Comparison of ENCODE assay signal across 8 cellular contexts in the genomic region with DNA sequence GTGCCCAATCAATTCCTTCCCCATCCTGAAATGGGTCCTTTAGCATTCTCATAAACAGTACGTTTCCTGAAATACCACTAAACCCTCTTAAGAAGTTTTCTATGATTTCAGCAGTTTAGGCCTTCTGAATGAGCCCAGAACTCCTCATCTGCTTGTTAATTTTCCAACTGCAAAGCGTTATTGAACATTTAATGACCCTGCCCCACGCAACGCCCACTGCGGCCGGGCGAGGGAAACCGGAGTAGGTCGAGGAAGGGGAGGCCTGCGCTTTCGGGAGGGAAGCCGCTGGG. TPM values are rescaled to one million over a fixed set of nuclear protein-coding genes. Genes with fewer than 3 reads are reported as not detected.
DNase-seq lines count a peak whose midpoint lies in the region; TF ChIP-seq lines count a peak whose summit lies in the region.

No MANE protein-coding gene starts in this region.

- H3K27me3 ChIP-seq in SJSA1 (replicated peaks) (no peaks in the 10 kb centered on the region; the same call in 1 of the 2 replicates), fibroblast of lung (ENCODE audit: control insufficient read depth, insufficient read depth, low read length) (no peaks in the 10 kb centered on the region)

- H4K20me1 ChIP-seq in fibroblast of lung (ENCODE audit: control insufficient read depth, extremely low read depth, insufficient read depth, low read length): no peaks in the 10 kb centered on the region

- DNase-seq in SJSA1 (ENCODE audit: low read depth in 1 of 2, low spot score in 2 of 2): no peak
- DNase-seq in fibroblast of lung (ENCODE audit: low read depth in 2 of 2): no peak
- DNase-seq in progenitor cell of endocrine pancreas (ENCODE audit: low spot score, unreplicated experiment): no peak
- no peak for DNase-seq in DMS79 (lab: John Stamatoyannopoulos, UW)
- no peak for DNase-seq in RPMI8226
- DNase-seq in cerebellar cortex (ENCODE audit: low spot score): no peak
- no peak for DNase-seq in NOMO-1 treated with DMSO at 0.1 percent for 48 hours (lab: John Stamatoyannopoulos, UW; ENCODE audit: unreplicated experiment)

- no peaks in the 10 kb centered on the region for H3K36me3 Mint-ChIP-seq in progenitor cell of endocrine pancreas (ENCODE audit: insufficient read depth)

- H3K4me1 Mint-ChIP-seq in progenitor cell of endocrine pancreas (ENCODE audit: low read depth): peaks cover 18% of the 10 kb centered on the region

- peak overlapping the region; percentile 97 for H2AFZ ChIP-seq in fibroblast of lung (ENCODE audit: low read length)

- peak overlapping the region; percentile 95 for H3K4me3 ChIP-seq in SJSA1
- peak overlapping the region; percentile 83 to 99 (median 90) for H3K4me3 ChIP-seq in fibroblast of lung (replicated peaks in 1 of 4; ENCODE audit: control extremely low read depth in 1 of 4, insufficient read depth in 1 of 4, low read depth in 3 of 4, low read length in 4 of 4)

- H3K9me3 ChIP-seq in ES-I3 (ENCODE audit: control insufficient read depth, insufficient read depth, low read length) (no peaks in the 10 kb centered on the region), SJSA1 (replicated peaks) (no peaks in the 10 kb centered on the region), fibroblast of lung (ENCODE audit: control insufficient read depth, insufficient read depth, low read depth, low read length) (no peaks in the 10 kb centered on the region)

- TF ChIP-seq CTCF in fibroblast of lung (conservative IDR thresholded peaks at IDR 0.05 in 1 of 2, IDR thresholded peaks at IDR 0.05 in 1 of 2; ENCODE audit: low read depth in 1 of 2, low read length in 2 of 2): no peak
- no peak for TF ChIP-seq CTCF in progenitor cell of endocrine pancreas (IDR thresholded peaks at IDR 0.05; ENCODE audit: unreplicated experiment)

- no peaks in the 10 kb centered on the region for H3K27me3 Mint-ChIP-seq in progenitor cell of endocrine pancreas

- H3K4me1 ChIP-seq in ES-I3 (ENCODE audit: insufficient read depth, low read length): no peaks in the 10 kb centered on the region; the same call in 1 of the 2 replicates
- peaks cover 7% of the 10 kb centered on the region for H3K4me1 ChIP-seq in SJSA1 (replicated peaks)
- H3K4me1 ChIP-seq in fibroblast of lung (ENCODE audit: control insufficient read depth, extremely low read depth, insufficient read depth, low read length): no peaks in the 10 kb centered on the region

- H3K27ac Mint-ChIP-seq in progenitor cell of endocrine pancreas: peak overlapping the region; percentile 99

- peak overlapping the region; percentile 92 for H3K4me2 ChIP-seq in fibroblast of lung (ENCODE audit: extremely low read depth, insufficient read depth, low read length)

- peak overlapping the region; percentile 99 for H3K4me3 Mint-ChIP-seq in progenitor cell of endocrine pancreas (ENCODE audit: low read depth)

- H3K9me3 Mint-ChIP-seq in progenitor cell of endocrine pancreas (ENCODE audit: low read depth): no peaks in the 10 kb centered on the region

- H3K27ac ChIP-seq in SJSA1 (no peak overlapping the region), fibroblast of lung (ENCODE audit: insufficient read depth, low read length) (peak overlapping the region; percentile 90)

- H3K79me2 ChIP-seq in fibroblast of lung (ENCODE audit: control insufficient read depth, insufficient read depth, low read length): peaks cover 19% of the 10 kb centered on the region

- H3K36me3 ChIP-seq in ES-I3 (ENCODE audit: insufficient read depth, low read length) (no peaks in the 10 kb centered on the region), SJSA1 (peaks cover 4% of the 10 kb centered on the region), fibroblast of lung (ENCODE audit: control insufficient read depth, insufficient read depth, low read length) (no peaks in the 10 kb centered on the region)

- peak overlapping the region; percentile 71; the same call in 1 of the 2 replicates for H3K9ac ChIP-seq in ES-I3 (ENCODE audit: low read depth, low read length)
- peak overlapping the region; percentile 86 for H3K9ac ChIP-seq in fibroblast of lung (ENCODE audit: insufficient read depth, low read length)

RNA-seq across cellular contexts. Expression of a gene that starts 0.6 kb away (rescaled TPM):
- total RNA-seq in SJSA1 (2014; rRNA removed; shearing (Covaris generic)): 3.8 and 3.9 TPM in 2 replicates
- total RNA-seq in fibroblast of lung (4.1 and 5.9 TPM in 2 replicates), progenitor cell of endocrine pancreas (45.2 and 51.5 TPM in 2 replicates)
- polyA plus RNA-seq in fibroblast of lung: 2.2 and 2.3 TPM in 2 replicates
- polyA plus RNA-seq in fibroblast of lung (2012): 1.2 and 1.4 TPM in 2 replicates
- polyA minus RNA-seq in fibroblast of lung (ENCODE audit: low replicate concordance): 1.4 and 2.4 TPM in 2 replicates
